37 cellular contexts compared by ENCODE assay signal in the genomic region with DNA sequence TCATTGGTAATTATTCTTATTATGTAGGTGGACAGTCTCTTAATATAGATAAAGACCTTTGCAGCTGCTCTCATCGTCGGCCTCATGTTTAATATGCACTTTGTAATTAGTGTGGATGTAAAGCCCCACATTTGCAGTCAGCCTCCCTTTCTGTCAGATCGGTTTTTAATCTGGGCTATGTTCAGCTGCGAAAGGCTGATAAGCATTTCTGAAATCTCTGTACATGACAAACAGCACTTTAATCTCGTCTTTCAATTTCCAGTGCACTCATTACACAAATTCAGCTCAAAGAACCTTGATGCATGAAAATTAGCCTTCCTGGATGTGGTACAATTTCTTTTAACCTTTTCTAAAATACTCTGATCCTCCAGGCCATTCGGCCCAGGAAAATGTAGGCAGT.
"Had no signal": no experiment of that assay in that cellular context is flagged by ENCODE, and none has a peak within 500 bp of the region (broad histone marks: within the 10 kb centered on the region; RNA-seq: fewer than 3 reads in every experiment).

No MANE protein-coding gene starts in this region.

- H3K9me3 Mint-ChIP-seq: activated CD8-positive, alpha-beta T cell treated with anti-CD3 and anti-CD28 coated beads for 36 hours; activated T-cell treated with anti-CD3 and anti-CD28 coated beads, Interleukin-2, amount 50 U/mL, for 72 hours had no signal

- H3K27me3 ChIP-seq: ascending aorta, breast epithelium, MG63, Peyer's patch, SJSA1 had no signal

- ATAC-seq: activated CD8-positive, alpha-beta T cell treated with anti-CD3 and anti-CD28 coated beads for 36 hours; activated T-cell treated with anti-CD3 and anti-CD28 coated beads, Interleukin-2, amount 50 U/mL, for 72 hours; activated T-helper 17 cell treated with anti-CD3 and anti-CD28 coated beads, Interleukin-2, amount 50 U/mL, for 72 hours; PC-3 had no signal

- H3K36me3 Mint-ChIP-seq: activated naive CD8-positive, alpha-beta T cell treated with anti-CD3 and anti-CD28 coated beads for 36 hours had no signal

- H3K27ac ChIP-seq: ascending aorta, breast epithelium, Peyer's patch, SJSA1, WERI-Rb-1 had no signal

- H3K27me3 Mint-ChIP-seq: activated CD8-positive, alpha-beta T cell treated with anti-CD3 and anti-CD28 coated beads for 36 hours; activated naive CD8-positive, alpha-beta T cell treated with anti-CD3 and anti-CD28 coated beads for 36 hours; activated T-helper 17 cell treated with anti-CD3 and anti-CD28 coated beads, Interleukin-2, amount 50 U/mL, for 72 hours had no signal

- H3K27ac Mint-ChIP-seq: activated CD8-positive, alpha-beta T cell treated with anti-CD3 and anti-CD28 coated beads for 36 hours; activated naive CD8-positive, alpha-beta T cell treated with anti-CD3 and anti-CD28 coated beads for 36 hours; activated T-cell treated with anti-CD3 and anti-CD28 coated beads, Interleukin-2, amount 50 U/mL, for 72 hours; activated T-helper 17 cell treated with anti-CD3 and anti-CD28 coated beads, Interleukin-2, amount 50 U/mL, for 72 hours had no signal

- H3K4me1 ChIP-seq: ascending aorta, breast epithelium, Peyer's patch, SJSA1 had no signal

- H3K4me3 Mint-ChIP-seq: activated CD8-positive, alpha-beta T cell treated with anti-CD3 and anti-CD28 coated beads for 36 hours; activated naive CD8-positive, alpha-beta T cell treated with anti-CD3 and anti-CD28 coated beads for 36 hours; activated T-cell treated with anti-CD3 and anti-CD28 coated beads, Interleukin-2, amount 50 U/mL, for 72 hours; activated T-helper 17 cell treated with anti-CD3 and anti-CD28 coated beads, Interleukin-2, amount 50 U/mL, for 72 hours had no signal

- H3K36me3 ChIP-seq: ascending aorta, breast epithelium, MG63, Peyer's patch, SJSA1, WERI-Rb-1 had no signal

- H3K9me3 ChIP-seq: ascending aorta, breast epithelium, MG63, Peyer's patch, SJSA1 had no signal

- H3K4me1 Mint-ChIP-seq: activated naive CD8-positive, alpha-beta T cell treated with anti-CD3 and anti-CD28 coated beads for 36 hours; activated T-helper 17 cell treated with anti-CD3 and anti-CD28 coated beads, Interleukin-2, amount 50 U/mL, for 72 hours had no signal

- H3K4me3 ChIP-seq: ascending aorta, breast epithelium, MG63, Peyer's patch, SJSA1 had no signal

- DNase-seq: activated CD4-positive, alpha-beta T cell treated with anti-CD3 and anti-CD28 coated beads for 1 hour; activated CD4-positive, alpha-beta T cell treated with anti-CD3 and anti-CD28 coated beads for 48 hours; activated CD4-positive, CD25-positive, alpha-beta regulatory T cell; activated CD8-positive, alpha-beta T cell treated with anti-CD3 and anti-CD28 coated beads for 36 hours; activated effector memory CD4-positive, alpha-beta T cell treated with anti-CD3 and anti-CD28 coated beads, Interleukin-2, amount 50 U/mL, for 16 hours; activated naive CD4-positive, alpha-beta T cell; activated naive CD4-positive, alpha-beta T cell treated with anti-CD3 and anti-CD28 coated beads, Interleukin-2, amount 50 U/mL, for 16 hours; activated naive CD8-positive, alpha-beta T cell treated with anti-CD3 and anti-CD28 coated beads for 36 hours; activated T-cell treated with anti-CD3 and anti-CD28 coated beads, Interleukin-2, amount 50 U/mL, for 1 hour; activated T-cell treated with anti-CD3 and anti-CD28 coated beads, Interleukin-2, amount 50 U/mL, for 72 hours; amygdala; Kasumi-1; KG1; MG63; NCI-H1048; NCI-H1105 treated with DMSO at 0.1 percent for 48 hours; NCI-H187; NCI-H2029 treated with DMSO at 0.1 percent for 48 hours; NCI-H2107; NCI-H2171; NCI-H446; NCI-H510A treated with DMSO at 0.1 percent for 48 hours; NCI-H526 treated with DMSO at 0.1 percent for 48 hours; NCI-H774; PC-3; Peyer's patch; RPMI8226; SHP77 treated with DMSO at 0.1 percent for 48 hours; SW 1271; T-helper 1 cell; T-helper 2 cell; T-helper 9 cell; WERI-Rb-1 had no signal
